ENCODE assay signal across 8 cellular contexts in the genomic region with DNA sequence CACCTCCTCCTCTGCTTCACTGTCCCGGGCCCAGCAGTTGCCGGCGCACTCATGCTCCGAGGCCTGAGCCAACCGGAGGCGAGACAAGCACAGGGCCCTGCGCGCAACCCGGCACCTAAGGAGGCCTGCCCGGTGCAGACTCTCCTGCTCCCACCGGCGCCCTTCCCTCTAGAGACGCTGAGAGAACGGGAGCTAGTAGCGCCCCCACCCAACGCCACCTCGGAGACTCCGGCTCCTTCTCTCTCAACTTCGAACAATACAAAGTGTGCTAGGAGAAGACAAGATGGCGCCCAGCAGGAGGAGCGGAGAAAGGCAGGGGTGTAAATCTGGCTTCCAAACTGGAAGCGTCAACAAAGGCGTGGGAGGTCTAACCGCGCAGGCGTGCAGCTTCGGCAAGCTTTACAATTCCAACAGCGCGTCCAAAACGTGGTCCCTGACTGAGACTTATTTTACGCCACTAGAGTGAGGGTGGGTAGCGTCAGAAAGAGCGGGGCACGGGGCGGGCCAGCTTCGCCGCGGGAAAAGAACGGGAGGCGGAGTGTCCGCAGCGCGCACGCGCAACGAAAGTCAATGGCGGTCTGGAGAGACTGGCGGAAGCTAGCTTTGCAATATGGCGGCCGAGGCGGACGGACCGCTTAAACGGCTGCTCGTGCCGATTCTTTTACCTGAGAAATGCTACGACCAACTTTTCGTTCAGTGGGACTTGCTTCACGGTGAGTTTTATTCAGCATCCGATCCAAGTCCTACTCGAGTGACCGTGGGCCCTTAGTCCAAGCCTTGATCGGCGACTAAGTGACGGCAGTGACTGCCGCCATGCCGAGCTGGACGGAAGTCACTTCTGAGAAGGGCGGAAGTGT. TPM values are rescaled to one million over a fixed set of nuclear protein-coding genes. Genes with fewer than 3 reads are reported as not detected.
DNase-seq lines count a peak whose midpoint lies in the region; ATAC-seq and TF ChIP-seq lines count a peak whose summit lies in the region.

A gene (plus strand): TSS at position 600 of the 857 bp plus-strand sequence. CDS start 11 bp downstream, at position 611.

- H3K4me3 ChIP-seq in KMS-11 (IDR thresholded peaks at IDR 0.05; ENCODE audit: insufficient read depth, low read depth, low read length) (no peak within 1 kb of the TSS), Peyer's patch (peak within 1 kb of the TSS; percentile 52 to 75 (median 68)), muscle layer of duodenum (ENCODE audit: low read depth in 1 of 2, low read length in 2 of 2) (peak within 1 kb of the TSS; percentile 74 to 90)

- TF ChIP-seq CTCF in KMS-11 (conservative IDR thresholded peaks at IDR 0.05; ENCODE audit: low read depth, low read length) (no peak), Peyer's patch (IDR thresholded peaks at IDR 0.05) (no peak)

- H3K4me1 ChIP-seq in KMS-11 (ENCODE audit: low read depth, poor library complexity, severe bottlenecking) (peaks cover 11% of the 10 kb centered on the region), Peyer's patch (peaks cover 10 to 57% (median 38%) of the 10 kb centered on the region in 4 donors), muscle layer of duodenum (ENCODE audit: control insufficient read depth in 1 of 2, insufficient read depth in 2 of 2, low read length in 2 of 2) (peaks cover 11 to 68% of the 10 kb centered on the region in 2 donors)

- ATAC-seq in GM21619 (IDR thresholded peaks at IDR 0.05; ENCODE audit: unreplicated experiment) (peak; percentile 57), esophagus mucosa (peak; percentile 52)

- TF ChIP-seq POLR2A in Peyer's patch (IDR thresholded peaks at IDR 0.05): peak; percentile 33 to 71

- 0 out of 2 replicates have a peak within 1 kb of the TSS, but pooled peaks have one; percentile 26 for H2AFZ ChIP-seq in KMS-11 (ENCODE audit: low read depth)

- peak within 1 kb of the TSS; percentile 89 for H3K27ac ChIP-seq in KMS-11
- peak within 1 kb of the TSS; percentile 88 to 96 (median 92) for H3K27ac ChIP-seq in Peyer's patch
- peak within 1 kb of the TSS; percentile 98 for H3K27ac ChIP-seq in muscle layer of duodenum (ENCODE audit: low read length)

- H3K36me3 ChIP-seq in KMS-11 (ENCODE audit: insufficient read depth): no peaks in the 10 kb centered on the region
- H3K36me3 ChIP-seq in Peyer's patch: peaks cover 0 to 18% (median 0%) of the 10 kb centered on the region in 3 donors
- peaks cover 9 to 17% of the 10 kb centered on the region in 2 donors for H3K36me3 ChIP-seq in muscle layer of duodenum (ENCODE audit: control insufficient read depth in 1 of 2, insufficient read depth in 2 of 2, low read length in 2 of 2)

- H3K9ac ChIP-seq in KMS-11: peak within 1 kb of the TSS; percentile 92

- H3K27me3 ChIP-seq in KMS-11 (ENCODE audit: insufficient read depth, low read depth) (no peaks in the 10 kb centered on the region), Peyer's patch (no peaks in the 10 kb centered on the region), muscle layer of duodenum (ENCODE audit: low read depth, low read length) (no peaks in the 10 kb centered on the region)

- DNase-seq in DMS153 (lab: John Stamatoyannopoulos, UW) (peak; percentile 91), Peyer's patch (peak; percentile 89 to 98 (median 96))
- peak; percentile 96 to 98 for DNase-seq in activated T-cell treated with anti-CD3 and anti-CD28 coated beads, Interleukin-2, amount 50 U/mL, for 48 hours
- DNase-seq in stimulated activated CD8-positive, alpha-beta memory T cell treated with anti-CD3 and anti-CD28 coated beads, Interleukin-7, amount 100 ng/mL, for 4 hours (ENCODE audit: low read depth in 2 of 2): peak; percentile 91 to 93

- no peaks in the 10 kb centered on the region for H3K9me3 ChIP-seq in Peyer's patch
- no peaks in the 10 kb centered on the region for H3K9me3 ChIP-seq in muscle layer of duodenum (ENCODE audit: control insufficient read depth in 1 of 2, low read length in 2 of 2)

- H3K4me2 ChIP-seq in KMS-11: no peak within 1 kb of the TSS; the same call in none of the 2 replicates

- H4K20me1 ChIP-seq in KMS-11 (ENCODE audit: insufficient read depth): no peaks in the 10 kb centered on the region

- no peaks in the 10 kb centered on the region for H3K79me2 ChIP-seq in KMS-11 (ENCODE audit: insufficient read depth, low read depth)

RNA-seq across cellular contexts. Expression of the gene that starts here (rescaled TPM):
- total RNA-seq in Peyer's patch (100 to 1,000 TPM in 3 of 4 donors, 10 to 100 TPM in 1; 37.1 to 236 (median 125) TPM), esophagus mucosa (36.7 TPM)
